Comparison of ENCODE assay signal across 15 cellular contexts in genomic region chr6:148345578-148345977, GRCh38. TPM values are rescaled to one million over a fixed set of nuclear protein-coding genes. Genes with fewer than 3 reads are reported as not detected.
DNase-seq lines count a peak whose midpoint lies in the region; TF ChIP-seq lines count a peak whose summit lies in the region.
"Had no signal": no experiment of that assay in that cellular context is flagged by ENCODE, and none has a peak within 500 bp of the region (broad histone marks: within the 10 kb centered on the region; RNA-seq: fewer than 3 reads in every experiment).

No MANE protein-coding gene starts in this region.

- TF ChIP-seq POLR2A in transverse colon (IDR thresholded peaks at IDR 0.05) = no peak

- CTCF ChIA-PET in A673 (lab: Charles Lee) = no interaction called here

- in situ Hi-C loops in transverse colon (cut with MboI; ENCODE audit: low pct_ligation_motif_present in 1 of 4, low pct_unique_long_range_greater_than_20kb in 1 of 4, low sequenced_read_pairs in 3 of 4) = no loop called here

- no peaks in the 10 kb centered on the region for H3K9me3 ChIP-seq in ascending aorta
- no peaks in the 10 kb centered on the region for H3K9me3 ChIP-seq in hepatocyte (ENCODE audit: low read depth)
- H3K9me3 ChIP-seq in smooth muscle cell (replicated peaks; ENCODE audit: low read depth) = no peaks in the 10 kb centered on the region
- no peaks in the 10 kb centered on the region for H3K9me3 ChIP-seq in transverse colon
- H3K9me3 ChIP-seq in A673 (ENCODE audit: low read depth, low read length, poor library complexity, severe bottlenecking) = no peaks in the 10 kb centered on the region
- H3K9me3 ChIP-seq: MG63 had no signal

- BruUV-seq in A673 (replicated peaks; lab: Mats Ljungman, UMichigan) = no TSS peak

- H3K4me2 ChIP-seq in hepatocyte = peak overlapping the region; percentile 36
- no peak overlapping the region for H3K4me2 ChIP-seq in smooth muscle cell

- peaks cover 10% of the 10 kb centered on the region for H3K36me3 Mint-ChIP-seq in HFFc6 (ENCODE audit: low read depth)

- TF ChIP-seq CTCF in HFFc6 (IDR thresholded peaks at IDR 0.05) (no peak), ascending aorta (IDR thresholded peaks at IDR 0.05) (no peak), hepatocyte (IDR thresholded peaks at IDR 0.05; ENCODE audit: poor library complexity) (no peak), smooth muscle cell (IDR thresholded peaks at IDR 0.05; ENCODE audit: borderline replicate concordance, insufficient read depth, poor library complexity, severe bottlenecking) (no peak), transverse colon (IDR thresholded peaks at IDR 0.05) (no peak), A673 (conservative IDR thresholded peaks at IDR 0.05; ENCODE audit: low read depth, low read length) (no peak), GM10266 (IDR thresholded peaks at IDR 0.05; ENCODE audit: control insufficient read depth, insufficient read depth, low read depth, missing control alignments) (no peak)

- peaks cover 23% of the 10 kb centered on the region for H3K79me2 ChIP-seq in hepatocyte
- peaks cover 27% of the 10 kb centered on the region for H3K79me2 ChIP-seq in smooth muscle cell (ENCODE audit: low read depth)

- intact Hi-C loops in ascending aorta (cut with DNase I) (loop anchor here (5.0 kb wide), 1 partner anchor 37 kb away; no protein-coding TSS in a partner anchor), transverse colon (cut with DNase I; ENCODE audit: low total_unique reads) (no loop called here), A673 (cut with micrococcal nuclease; ENCODE audit: unreplicated experiment) (loop anchor here (10.0 kb wide), 1 partner anchor 161 kb away; no protein-coding TSS in a partner anchor)

- no peaks in the 10 kb centered on the region for H4K20me1 ChIP-seq in hepatocyte (ENCODE audit: insufficient read depth, poor library complexity, severe bottlenecking)
- peaks cover 17% of the 10 kb centered on the region for H4K20me1 ChIP-seq in smooth muscle cell (ENCODE audit: low read depth)

- no peaks in the 10 kb centered on the region for H3K9me2 ChIP-seq in hepatocyte (replicated peaks; ENCODE audit: insufficient read depth)

- POLR2A ChIA-PET in A673 (lab: Charles Lee; ENCODE audit: low non-redundant PET) = no interaction called here

- H3K9me3 Mint-ChIP-seq in HFFc6 = no peaks in the 10 kb centered on the region

- DNase-seq in HFFc6 = no peak
- DNase-seq in ascending aorta (ENCODE audit: low spot score in 2 of 2) = no peak
- DNase-seq in hepatocyte (ENCODE audit: low spot score) = no peak
- DNase-seq in smooth muscle cell (lab: John Stamatoyannopoulos, UW; ENCODE audit: unreplicated experiment) = no peak
- no peak for DNase-seq in transverse colon
- DNase-seq in activated effector memory CD4-positive, alpha-beta T cell treated with anti-CD3 and anti-CD28 coated beads, Interleukin-2, amount 50 U/mL, for 16 hours = no peak
- no peak for DNase-seq in A673 (ENCODE audit: low spot score)
- no peak for DNase-seq in GM10266 (ENCODE audit: extremely low spot score)
- DNase-seq: activated CD8-positive, alpha-beta memory T cell treated with anti-CD3 and anti-CD28 coated beads, Interleukin-2, amount 50 U/mL, for 4 hours; DMS 273 treated with DMSO at 0.1 percent for 48 hours; MG63; NCI-H1930; SIG-M5; stimulated activated CD4-positive, alpha-beta T cell treated with anti-CD3 and anti-CD28 coated beads, Interleukin-1b, Interleukin-23, amount 100 ng/mL, for 48 hours had no signal

- H3K4me1 ChIP-seq in ascending aorta (peaks cover 0 to 33% of the 10 kb centered on the region in 2 donors), hepatocyte (ENCODE audit: insufficient read depth) (peaks cover 14% of the 10 kb centered on the region), smooth muscle cell (ENCODE audit: low read depth) (peaks cover 45% of the 10 kb centered on the region), transverse colon (peaks cover 3 to 29% (median 14%) of the 10 kb centered on the region in 4 donors), A673 (ENCODE audit: insufficient read depth, low read length, poor library complexity, severe bottlenecking) (peaks cover 47% of the 10 kb centered on the region)

- H3F3A ChIP-seq in smooth muscle cell (ENCODE audit: low read depth) = peaks cover 5% of the 10 kb centered on the region

- H3K36me3 ChIP-seq in ascending aorta (no peaks in the 10 kb centered on the region), hepatocyte (replicated peaks; ENCODE audit: insufficient read depth, low read depth) (no peaks in the 10 kb centered on the region), smooth muscle cell (ENCODE audit: low read depth) (no peaks in the 10 kb centered on the region), transverse colon (no peaks in the 10 kb centered on the region), A673 (ENCODE audit: insufficient read depth, low read length, poor library complexity, severe bottlenecking) (no peaks in the 10 kb centered on the region)
- H3K36me3 ChIP-seq: MG63 had no signal

- no peak for TF ChIP-seq EP300 in transverse colon (IDR thresholded peaks at IDR 0.05; ENCODE audit: low read depth)

- H3K27me3 ChIP-seq in ascending aorta (no peaks in the 10 kb centered on the region), hepatocyte (no peaks in the 10 kb centered on the region), smooth muscle cell (ENCODE audit: low read depth) (no peaks in the 10 kb centered on the region), transverse colon (no peaks in the 10 kb centered on the region), A673 (replicated peaks; ENCODE audit: insufficient read depth, low read depth, low read length, poor library complexity) (no peaks in the 10 kb centered on the region)
- H3K27me3 ChIP-seq: MG63 had no signal

- peaks cover 7% of the 10 kb centered on the region for H3K27me3 Mint-ChIP-seq in HFFc6 (ENCODE audit: insufficient read depth)

- H3K4me3 ChIP-seq in ascending aorta (peak overlapping the region in 1 of 2 donors; percentile 96), hepatocyte (no peak overlapping the region), smooth muscle cell (peak overlapping the region; percentile 12), transverse colon (no peak overlapping the region), A673 (ENCODE audit: low read depth, low read length, poor library complexity, severe bottlenecking) (no peak overlapping the region)
- H3K4me3 ChIP-seq: MG63 had no signal

- peak overlapping the region; percentile 41; the same call in 1 of the 2 replicates for H3K4me3 Mint-ChIP-seq in HFFc6
- H3K4me3 Mint-ChIP-seq: B cell had no signal

- WGBS in hepatocyte (ENCODE audit: low lambda C conversion rate, missing lambda C conversion rate) = 54% methylated on average over 4 of the region's 4 CpGs
- WGBS in smooth muscle cell (ENCODE audit: low lambda C conversion rate) = 80% methylated on average over 4 of the region's 4 CpGs
- WGBS in transverse colon (ENCODE audit: low coverage in 1 of 2), 2 donors = 77 to 78% methylated on average over 4 of the region's 4 CpGs

- peaks cover 72% of the 10 kb centered on the region for H3K4me1 Mint-ChIP-seq in HFFc6 (ENCODE audit: low read depth)

- H3K27ac ChIP-seq in ascending aorta (peak overlapping the region; percentile 66 to 91), hepatocyte (peak overlapping the region; percentile 6), smooth muscle cell (ENCODE audit: low read depth) (no peak overlapping the region), transverse colon (no peak overlapping the region), A673 (ENCODE audit: low read depth, low read length, poor library complexity, severe bottlenecking) (no peak overlapping the region)

- H3K27ac Mint-ChIP-seq in HFFc6 = peak overlapping the region; percentile 57
- H3K27ac Mint-ChIP-seq: B cell had no signal

- no peak overlapping the region for H2AFZ ChIP-seq in hepatocyte
- no peak overlapping the region for H2AFZ ChIP-seq in smooth muscle cell (ENCODE audit: low read depth)

- no peak overlapping the region for H3K9ac ChIP-seq in smooth muscle cell (ENCODE audit: low read depth)

RNA-seq across cellular contexts. Expression of gene SASH1, which starts 2.9 kb away (rescaled TPM):
- total RNA-seq in HFFc6 (2021; fragmentation: NEBNext Ultra II Directional; extraction: Animal tissue kit (Norgen Biotek cat#: 25700)) = 10 to 100 TPM; 66.0 to 91.4 (median 88.4) TPM
- total RNA-seq in ascending aorta = 70.2 TPM
- total RNA-seq in hepatocyte = 5.3 and 7.8 TPM in 2 replicates
- polyA plus RNA-seq in hepatocyte = 7.5 and 10.7 TPM in 2 replicates
- total RNA-seq in smooth muscle cell = 16.2 and 21.2 TPM in 2 replicates
- polyA plus RNA-seq in smooth muscle cell = 12.7 and 13.3 TPM in 2 replicates
- total RNA-seq in transverse colon = 10 to 100 TPM; 16.5 to 71.6 (median 28.7) TPM
- 19.2 and 21.7 TPM in 2 replicates for total RNA-seq in A673 (2021)

Comparison
In these comparisons a context has a peak if more than half of its experiments do, and no peak if none do; other contexts are left out.
1. H3K27ac ChIP-seq: peak in ascending aorta (2 of 2) and hepatocyte (single experiment); none in smooth muscle cell (single experiment), transverse colon (0 of 4) and A673 (single experiment).